ENCODE assay signal across 17 cellular contexts in genomic region chr14:76191297-76191696, GRCh38. TPM values are rescaled to one million over a fixed set of nuclear protein-coding genes. Genes with fewer than 3 reads are reported as not detected.
DNase-seq lines count a peak whose midpoint lies in the region; ATAC-seq, FAIRE-seq and TF ChIP-seq lines count a peak whose summit lies in the region.
"Had no signal": no experiment of that assay in that cellular context is flagged by ENCODE, and none has a peak within 500 bp of the region (broad histone marks: within the 10 kb centered on the region; RNA-seq: fewer than 3 reads in every experiment).

No MANE protein-coding gene starts in this region.

- H3K4me3 ChIP-seq in GM12865 (ENCODE audit: low read depth, low read length), result no peak overlapping the region
- H3K4me3 ChIP-seq in H1 (ENCODE audit: extremely low read depth in 1 of 4, insufficient read depth in 2 of 4, low read depth in 3 of 4, low read length in 4 of 4), result no peak overlapping the region
- H3K4me3 ChIP-seq in sigmoid colon, result no peak overlapping the region
- H3K4me3 ChIP-seq in smooth muscle cell, result no peak overlapping the region
- H3K4me3 ChIP-seq: dorsolateral prefrontal cortex, uterus had no signal

- H4K5ac ChIP-seq in H1 (ENCODE audit: insufficient read length, low read depth, low read length), result no peak overlapping the region

- no peak overlapping the region for H2AK5ac ChIP-seq in H1 (ENCODE audit: low read depth, low read length)

- TF ChIP-seq RAD21 in H1 (IDR thresholded peaks at IDR 0.05 in 1 of 2, conservative IDR thresholded peaks at IDR 0.05 in 1 of 2; ENCODE audit: low read depth in 2 of 2, low read length in 2 of 2), result no peak

- H2BK20ac ChIP-seq in H1 (ENCODE audit: low read length), result no peak overlapping the region

- no peak overlapping the region for H4K8ac ChIP-seq in H1 (ENCODE audit: extremely low read depth, insufficient read depth, low read length)

- no peaks in the 10 kb centered on the region; a peak in 1 of 7 replicates for H3K4me1 ChIP-seq in H1 (replicated peaks in 1 of 4; ENCODE audit: control insufficient read depth in 3 of 4, insufficient read depth in 4 of 4, low read length in 3 of 4)
- no peaks in the 10 kb centered on the region for H3K4me1 ChIP-seq in sigmoid colon
- peaks cover 5% of the 10 kb centered on the region for H3K4me1 ChIP-seq in smooth muscle cell (ENCODE audit: low read depth)
- H3K4me1 ChIP-seq: uterus had no signal

- DNase-seq in GM12865 (ENCODE audit: low read depth) (peak; percentile 26), NOMO-1 treated with DMSO at 0.1 percent for 48 hours (lab: John Stamatoyannopoulos, UW; ENCODE audit: unreplicated experiment) (peak; percentile 82), H1 (ENCODE audit: low read depth in 1 of 2, low spot score in 2 of 2) (no peak), sigmoid colon (peak; percentile 65), smooth muscle cell (lab: John Stamatoyannopoulos, UW; ENCODE audit: unreplicated experiment) (no peak), immature natural killer cell (no peak)
- no peak for DNase-seq in activated naive CD8-positive, alpha-beta T cell treated with anti-CD3 and anti-CD28 coated beads, Interleukin-2, amount 50 U/mL, for 24 hours
- DNase-seq: activated CD4-positive, alpha-beta memory T cell treated with anti-CD3 and anti-CD28 coated beads for 36 hours; activated effector memory CD4-positive, alpha-beta T cell treated with Interleukin-2 at 50 U/mL for 16 hours; GOT3; NCI-H2171; stimulated activated CD8-positive, alpha-beta memory T cell treated with anti-CD3 and anti-CD28 coated beads, Interleukin-4, amount 100 ng/mL, for 48 hours; uterus had no signal

- intact Hi-C loops in sigmoid colon (cut with DNase I), result no loop called here

- H3K9me3 Mint-ChIP-seq in activated naive CD8-positive, alpha-beta T cell treated with anti-CD3 and anti-CD28 coated beads, Interleukin-2, amount 50 U/mL, for 24 hours, result no peaks in the 10 kb centered on the region
- no peaks in the 10 kb centered on the region for H3K9me3 Mint-ChIP-seq in immature natural killer cell
- H3K9me3 Mint-ChIP-seq: activated CD4-positive, alpha-beta memory T cell treated with anti-CD3 and anti-CD28 coated beads for 36 hours had no signal

- H3K9ac ChIP-seq in H1 (replicated peaks in 1 of 4; ENCODE audit: extremely low read depth in 1 of 4, low read depth in 3 of 4, low read length in 3 of 4) (no peak overlapping the region), smooth muscle cell (ENCODE audit: low read depth) (no peak overlapping the region)

- H2BK15ac ChIP-seq in H1 (ENCODE audit: low read length), result no peak overlapping the region

- no peaks in the 10 kb centered on the region for H3K79me1 ChIP-seq in H1 (ENCODE audit: low read depth, low read length)

- H3K27me3 ChIP-seq in H1 (replicated peaks in 1 of 4; ENCODE audit: control insufficient read depth in 3 of 4, extremely low read depth in 1 of 4, insufficient read depth in 3 of 4, low read length in 3 of 4) (no peaks in the 10 kb centered on the region), sigmoid colon (no peaks in the 10 kb centered on the region), smooth muscle cell (ENCODE audit: low read depth) (no peaks in the 10 kb centered on the region)
- H3K27me3 ChIP-seq: dorsolateral prefrontal cortex, uterus had no signal

- no peak for FAIRE-seq in H1 (lab: Jason Lieb, UNC)

- no peak overlapping the region for H3K14ac ChIP-seq in H1 (ENCODE audit: insufficient read length)

- H3K4me1 Mint-ChIP-seq in activated naive CD8-positive, alpha-beta T cell treated with anti-CD3 and anti-CD28 coated beads, Interleukin-2, amount 50 U/mL, for 24 hours, result peaks cover 8% of the 10 kb centered on the region
- H3K4me1 Mint-ChIP-seq in immature natural killer cell, result peaks cover 6 to 22% of the 10 kb centered on the region in 2 donors

- no peak overlapping the region for H3K56ac ChIP-seq in H1 (replicated peaks; ENCODE audit: insufficient read length, low read depth, low read length)

- no peak overlapping the region for H3K18ac ChIP-seq in H1 (ENCODE audit: extremely low read depth, low read length)

- TF ChIP-seq POLR2A in H1 (IDR thresholded peaks at IDR 0.05; ENCODE audit: control extremely low read depth in 1 of 2, low read depth in 2 of 2, low read length in 2 of 2) (no peak), sigmoid colon (IDR thresholded peaks at IDR 0.05) (no peak)

- no peak overlapping the region for H2BK120ac ChIP-seq in H1 (replicated peaks; ENCODE audit: low read depth, low read length)

- no peaks in the 10 kb centered on the region; a peak in 2 of 4 replicates for H3K79me2 ChIP-seq in H1 (ENCODE audit: control insufficient read depth in 1 of 2, insufficient read depth in 2 of 2, low read length in 2 of 2)
- H3K79me2 ChIP-seq in smooth muscle cell (ENCODE audit: low read depth), result peaks cover 3% of the 10 kb centered on the region

- no peaks in the 10 kb centered on the region for H3K27me3 Mint-ChIP-seq in activated naive CD8-positive, alpha-beta T cell treated with anti-CD3 and anti-CD28 coated beads, Interleukin-2, amount 50 U/mL, for 24 hours
- H3K27me3 Mint-ChIP-seq in immature natural killer cell (ENCODE audit: low read depth in 3 of 3), result peaks cover 0 to 1% (median 0%) of the 10 kb centered on the region in 3 donors
- H3K27me3 Mint-ChIP-seq: activated CD4-positive, alpha-beta memory T cell treated with anti-CD3 and anti-CD28 coated beads for 36 hours had no signal

- H4K20me1 ChIP-seq in H1 (replicated peaks in 1 of 2; ENCODE audit: control insufficient read depth in 1 of 2, insufficient read depth in 2 of 2, low read length in 2 of 2) (peaks cover 0 to 1% of the 10 kb centered on the region in 2 experiments), smooth muscle cell (ENCODE audit: low read depth) (peaks cover 64% of the 10 kb centered on the region)

- peak overlapping the region; percentile 47 for H3K23ac ChIP-seq in H1 (ENCODE audit: insufficient read length)

- TF ChIP-seq CTCF in GM12865 (IDR thresholded peaks at IDR 0.05; ENCODE audit: insufficient read depth, low read depth, low read length, missing control alignments) (no peak), H1 (IDR thresholded peaks at IDR 0.05; ENCODE audit: control extremely low read depth in 1 of 3, insufficient read depth in 1 of 3, low read depth in 1 of 3, low read length in 3 of 3) (no peak), sigmoid colon (IDR thresholded peaks at IDR 0.05) (no peak), smooth muscle cell (IDR thresholded peaks at IDR 0.05; ENCODE audit: borderline replicate concordance, insufficient read depth, poor library complexity, severe bottlenecking) (no peak)

- H3K9me3 ChIP-seq in H1 (ENCODE audit: insufficient read depth in 2 of 2, low read depth in 1 of 2, low read length in 1 of 2), result no peaks in the 10 kb centered on the region
- H3K9me3 ChIP-seq in sigmoid colon, result no peaks in the 10 kb centered on the region
- no peaks in the 10 kb centered on the region for H3K9me3 ChIP-seq in smooth muscle cell (replicated peaks; ENCODE audit: low read depth)
- H3K9me3 ChIP-seq: uterus had no signal

- TF ChIP-seq EP300 in H1 (IDR thresholded peaks at IDR 0.05; ENCODE audit: borderline replicate concordance in 1 of 2, low read depth in 2 of 2, low read length in 2 of 2) (no peak), sigmoid colon (IDR thresholded peaks at IDR 0.05) (no peak)

- H3K4me2 ChIP-seq in H1 (ENCODE audit: insufficient read depth in 1 of 2, low read depth in 2 of 2, low read length in 2 of 2) (no peak overlapping the region), smooth muscle cell (no peak overlapping the region)

- peaks cover 52% of the 10 kb centered on the region for H3K36me3 Mint-ChIP-seq in activated naive CD8-positive, alpha-beta T cell treated with anti-CD3 and anti-CD28 coated beads, Interleukin-2, amount 50 U/mL, for 24 hours (ENCODE audit: low read depth)
- peaks cover 8 to 41% (median 26%) of the 10 kb centered on the region in 3 donors for H3K36me3 Mint-ChIP-seq in immature natural killer cell

- H2BK12ac ChIP-seq in H1 (ENCODE audit: low read depth, low read length), result no peak overlapping the region

- CTCF ChIA-PET in H1 (lab: Charles Lee; ENCODE audit: partially characterized antibody), result interaction anchor here (0.6 to 1.6 kb wide), 9 partner anchors 10 to 198 kb away, joined by 3 to 6 read pairs (median 4); no protein-coding TSS in a partner anchor

- H3K36me3 ChIP-seq in H1 (ENCODE audit: control insufficient read depth in 2 of 4, insufficient read depth in 4 of 4, low read length in 3 of 4) (peaks cover 5 to 41% (median 13%) of the 10 kb centered on the region in 4 experiments; a peak in 7 of 8 replicates), sigmoid colon (peaks cover 0 to 91% (median 17%) of the 10 kb centered on the region in 4 donors), smooth muscle cell (ENCODE audit: low read depth) (peaks cover 28% of the 10 kb centered on the region)
- H3K36me3 ChIP-seq: uterus had no signal

- H2BK5ac ChIP-seq in H1 (ENCODE audit: low read depth, low read length), result no peak overlapping the region

- no peaks in the 10 kb centered on the region; the same call in 1 of the 2 replicates for H3K23me2 ChIP-seq in H1 (ENCODE audit: low read depth, low read length)

- H3F3A ChIP-seq in smooth muscle cell (ENCODE audit: low read depth), result no peaks in the 10 kb centered on the region

- no peak overlapping the region for H3K27ac ChIP-seq in H1 (ENCODE audit: low read depth, low read length)
- no peak overlapping the region for H3K27ac ChIP-seq in sigmoid colon
- H3K27ac ChIP-seq in smooth muscle cell (ENCODE audit: low read depth), result no peak overlapping the region
- H3K27ac ChIP-seq: C4-2B, uterus had no signal

- no peak overlapping the region for H4K91ac ChIP-seq in H1 (replicated peaks; ENCODE audit: insufficient read length, low read length)

- POLR2A ChIA-PET in H1 (lab: Charles Lee; ENCODE audit: partially characterized antibody), result no interaction called here

- H2AFZ ChIP-seq in H1 (ENCODE audit: low read length) (no peak overlapping the region), smooth muscle cell (ENCODE audit: low read depth) (no peak overlapping the region)

- no peak for ATAC-seq in HG02571 (IDR thresholded peaks at IDR 0.05; ENCODE audit: unreplicated experiment)
- ATAC-seq in activated naive CD8-positive, alpha-beta T cell treated with anti-CD3 and anti-CD28 coated beads, Interleukin-2, amount 50 U/mL, for 24 hours, result no peak

- H3K27ac Mint-ChIP-seq in activated naive CD8-positive, alpha-beta T cell treated with anti-CD3 and anti-CD28 coated beads, Interleukin-2, amount 50 U/mL, for 24 hours, result no peak overlapping the region
- H3K27ac Mint-ChIP-seq in immature natural killer cell, result peak overlapping the region in 1 of 6 donors; percentile 10
- H3K27ac Mint-ChIP-seq: activated CD4-positive, alpha-beta memory T cell treated with anti-CD3 and anti-CD28 coated beads for 36 hours; mesothelial cell of epicardium had no signal

- no peak overlapping the region for H3K4ac ChIP-seq in H1 (replicated peaks; ENCODE audit: insufficient read length, low read depth, low read length)

- H3K4me3 Mint-ChIP-seq in activated naive CD8-positive, alpha-beta T cell treated with anti-CD3 and anti-CD28 coated beads, Interleukin-2, amount 50 U/mL, for 24 hours, result no peak overlapping the region
- no peak overlapping the region for H3K4me3 Mint-ChIP-seq in immature natural killer cell
- H3K4me3 Mint-ChIP-seq: activated CD4-positive, alpha-beta memory T cell treated with anti-CD3 and anti-CD28 coated beads for 36 hours; mesothelial cell of epicardium had no signal

- 96% methylated on average over 2 of the region's 2 CpGs; no CpG with 5 or more reads in 1 of the 2 experiments for WGBS in H1 (ENCODE audit: extremely low coverage in 1 of 2, insufficient coverage in 1 of 2, insufficient read length in 1 of 2, insufficient replicate concordance in 2 of 2, low coverage in 1 of 2, low lambda C conversion rate in 2 of 2, missing lambda C conversion rate in 1 of 2), 2 experiments
- WGBS in sigmoid colon, 2 donors, result 63 to 92% methylated on average over 2 of the region's 2 CpGs
- WGBS in smooth muscle cell (ENCODE audit: low lambda C conversion rate), result 90% methylated on average over 2 of the region's 2 CpGs

RNA-seq across cellular contexts. Expression of gene GPATCH2L, which starts 39.6 kb away (rescaled TPM):
- 54.9 and 56.1 TPM in 2 replicates for total RNA-seq in H1 (2021; fragmentation: NEBNext Ultra II Directional; extraction: Animal tissue kit (Norgen Biotek cat#: 25700))
- polyA plus RNA-seq in H1 (2011; rRNA removed) (26.0 and 36.9 TPM in 2 replicates), sigmoid colon (10 to 100 TPM in 1 of 3 donors, 1 to 10 TPM in 2; 1.8 to 11.4 (median 2.1) TPM), smooth muscle cell (14.5 and 18.0 TPM in 2 replicates), immature natural killer cell (10 to 100 TPM in 2 of 3 donors, 1 to 10 TPM in 1; 9.4 to 15.7 (median 14.7) TPM)
- 42.9 TPM for polyA plus RNA-seq in H1 (2011; cell fraction: cytosol; rRNA removed)
- 58.6 TPM for polyA plus RNA-seq in H1 (2011; cell fraction: nucleus; rRNA removed)
- polyA plus RNA-seq in H1 (2012, experiment 1 of 2), result 25.5 to 35.7 TPM (median 30.8 TPM) in 4 replicates
- 2.3 TPM for polyA plus RNA-seq in H1 (2012, experiment 2 of 2)
- 19.0 TPM for polyA plus RNA-seq in H1 (2013, experiment 1 of 2)
- 18.2 TPM for polyA plus RNA-seq in H1 (2013, experiment 2 of 2)
- 96.6 and 98.9 TPM in 2 replicates for polyA minus RNA-seq in H1 (2011; rRNA and poly(A)+ RNA removed)
- polyA minus RNA-seq in H1 (2011; cell fraction: cytosol; rRNA and poly(A)+ RNA removed), result 32.0 TPM
- polyA minus RNA-seq in H1 (2011; cell fraction: nucleus; rRNA and poly(A)+ RNA removed), result 106 TPM
- total RNA-seq in sigmoid colon (10 to 100 TPM; 40.7 to 76.4 (median 47.9) TPM), smooth muscle cell (53.4 and 56.1 TPM in 2 replicates)

Comparison
In these comparisons a context has a peak if more than half of its experiments do, and no peak if none do; other contexts are left out.
1. DNase-seq: peak in GM12865 (single experiment), NOMO-1 treated with DMSO at 0.1 percent for 48 hours (single experiment) and sigmoid colon (single experiment); none in H1 (0 of 2), activated naive CD8-positive, alpha-beta T cell treated with anti-CD3 and anti-CD28 coated beads, Interleukin-2, amount 50 U/mL, for 24 hours (single experiment), smooth muscle cell (single experiment) and immature natural killer cell (0 of 3).